ENCODE assay signal across 19 cellular contexts in the genomic region with DNA sequence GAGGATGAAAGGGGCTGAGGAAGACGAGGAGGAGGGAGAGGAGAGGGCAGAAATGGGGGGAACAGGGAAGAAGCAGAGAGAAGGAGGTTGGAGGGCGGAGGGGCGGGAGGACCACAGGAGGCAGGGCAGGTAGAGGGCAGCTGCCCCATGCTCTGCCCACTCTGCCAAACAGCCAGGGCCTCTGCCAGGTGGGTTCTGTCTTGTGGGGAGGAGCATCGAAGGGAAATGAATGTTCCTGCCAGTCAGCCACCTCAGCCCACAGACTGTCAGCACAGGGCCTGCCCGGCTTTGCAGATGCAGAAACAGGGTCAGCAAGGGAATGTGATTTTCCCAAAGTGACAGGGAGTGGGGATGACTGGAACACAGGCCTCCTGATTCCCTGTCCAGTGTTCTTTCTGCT.
A peak's percentile ranks its signal among the peaks of the same experiment; 100 is the strongest.
DNase-seq lines count a peak whose midpoint lies in the region; ATAC-seq, FAIRE-seq and TF ChIP-seq lines count a peak whose summit lies in the region.
"Had no signal": no experiment of that assay in that cellular context is flagged by ENCODE, and none has a peak within 500 bp of the region (broad histone marks: within the 10 kb centered on the region; RNA-seq: fewer than 3 reads in every experiment).

No MANE protein-coding gene starts in this region.

- no peak for TF ChIP-seq CTCF in OCI-LY7 (conservative IDR thresholded peaks at IDR 0.05; ENCODE audit: low read length)
- TF ChIP-seq CTCF in H1 (IDR thresholded peaks at IDR 0.05; ENCODE audit: control extremely low read depth in 1 of 3, insufficient read depth in 1 of 3, low read depth in 1 of 3, low read length in 3 of 3) = no peak

- intact Hi-C loops in OCI-LY7 (cut with micrococcal nuclease; ENCODE audit: unreplicated experiment) = loop anchor here (5.0 kb wide), 2 partner anchors 249 to 564 kb away; partner anchors contain the start of gene STK40

- no peak overlapping the region for H4K5ac ChIP-seq in H1 (ENCODE audit: insufficient read length, low read depth, low read length)

- no peak for FAIRE-seq in H1 (lab: Jason Lieb, UNC)
- FAIRE-seq: A204.1, G401.6, GM12891, GM19239 had no signal

- H3K23me2 ChIP-seq in H1 (ENCODE audit: low read depth, low read length) = no peaks in the 10 kb centered on the region

- H3K27me3 ChIP-seq in BLaER1 = no peaks in the 10 kb centered on the region
- no peaks in the 10 kb centered on the region for H3K27me3 ChIP-seq in BLaER1 treated with 17β-estradiol and CSF1 and Interleukin-3, amounts not matched to agents 10 nM and 100 nM
- H3K27me3 ChIP-seq in H1 (replicated peaks in 1 of 4; ENCODE audit: control insufficient read depth in 3 of 4, extremely low read depth in 1 of 4, insufficient read depth in 3 of 4, low read length in 3 of 4) = no peaks in the 10 kb centered on the region
- H3K27me3 ChIP-seq in effector memory CD4-positive, alpha-beta T cell (replicated peaks; ENCODE audit: control insufficient read depth, insufficient read depth, low read length, poor library complexity, severe bottlenecking) = no peaks in the 10 kb centered on the region
- H3K27me3 ChIP-seq: BE2C had no signal

- peak overlapping the region; percentile 88 for H3K4me2 ChIP-seq in BLaER1
- peak overlapping the region in 10 of 11 experiments; percentile 17 to 94 (median 82); a peak in 19 of 22 replicates for H3K4me2 ChIP-seq in BLaER1 treated with 17β-estradiol and CSF1 and Interleukin-3, amounts not matched to agents 10 nM and 100 nM
- H3K4me2 ChIP-seq in OCI-LY7 (ENCODE audit: low read length) = peak overlapping the region; percentile 80
- no peak overlapping the region for H3K4me2 ChIP-seq in H1 (ENCODE audit: insufficient read depth in 1 of 2, low read depth in 2 of 2, low read length in 2 of 2)

- no peak for TF ChIP-seq EP300 in H1 (IDR thresholded peaks at IDR 0.05; ENCODE audit: borderline replicate concordance in 1 of 2, low read depth in 2 of 2, low read length in 2 of 2)

- no peak overlapping the region for H2BK12ac ChIP-seq in H1 (ENCODE audit: low read depth, low read length)

- H2BK15ac ChIP-seq in H1 (ENCODE audit: low read length) = no peak overlapping the region

- peak overlapping the region; percentile 65 for H4K8ac ChIP-seq in H1 (ENCODE audit: extremely low read depth, insufficient read depth, low read length)

- H3K56ac ChIP-seq in H1 (replicated peaks; ENCODE audit: insufficient read length, low read depth, low read length) = no peak overlapping the region

- H4K20me1 ChIP-seq in BLaER1 (no peaks in the 10 kb centered on the region), OCI-LY7 (ENCODE audit: insufficient read depth, low read length) (no peaks in the 10 kb centered on the region), H1 (replicated peaks in 1 of 2; ENCODE audit: control insufficient read depth in 1 of 2, insufficient read depth in 2 of 2, low read length in 2 of 2) (no peaks in the 10 kb centered on the region)
- no peaks in the 10 kb centered on the region; a peak in 3 of 22 replicates for H4K20me1 ChIP-seq in BLaER1 treated with 17β-estradiol and CSF1 and Interleukin-3, amounts not matched to agents 10 nM and 100 nM

- no peak overlapping the region for H2BK20ac ChIP-seq in H1 (ENCODE audit: low read length)

- H3K18ac ChIP-seq in H1 (ENCODE audit: extremely low read depth, low read length) = no peak overlapping the region

- no peak for TF ChIP-seq RAD21 in H1 (IDR thresholded peaks at IDR 0.05 in 1 of 2, conservative IDR thresholded peaks at IDR 0.05 in 1 of 2; ENCODE audit: low read depth in 2 of 2, low read length in 2 of 2)

- no peak overlapping the region for H2BK120ac ChIP-seq in H1 (replicated peaks; ENCODE audit: low read depth, low read length)

- H3K27ac ChIP-seq in BLaER1 = peak overlapping the region; percentile 81
- peak overlapping the region in 2 of 11 experiments; percentile 24 to 52; a peak in 2 of 22 replicates for H3K27ac ChIP-seq in BLaER1 treated with 17β-estradiol and CSF1 and Interleukin-3, amounts not matched to agents 10 nM and 100 nM
- H3K27ac ChIP-seq in OCI-LY7 (ENCODE audit: low read depth, low read length, poor library complexity, severe bottlenecking) = peak overlapping the region; percentile 99
- H3K27ac ChIP-seq in H1 (ENCODE audit: low read depth, low read length) = no peak overlapping the region
- no peak overlapping the region for H3K27ac ChIP-seq in effector memory CD4-positive, alpha-beta T cell (ENCODE audit: insufficient read depth, low read length, poor library complexity, severe bottlenecking)

- POLR2A ChIA-PET in OCI-LY7 (lab: Charles Lee) = interaction anchor here (1.2 kb wide), 1 partner anchor 70 kb away, joined by 3 read pairs; no protein-coding TSS in a partner anchor
- POLR2A ChIA-PET in H1 (lab: Charles Lee; ENCODE audit: partially characterized antibody) = no interaction called here

- no peaks in the 10 kb centered on the region for H3K9me3 ChIP-seq in BLaER1
- H3K9me3 ChIP-seq in BLaER1 treated with 17β-estradiol and CSF1 and Interleukin-3, amounts not matched to agents 10 nM and 100 nM (replicated peaks in 1 of 11) = no peaks in the 10 kb centered on the region
- no peaks in the 10 kb centered on the region for H3K9me3 ChIP-seq in OCI-LY7 (ENCODE audit: low read length)
- H3K9me3 ChIP-seq in H1 (ENCODE audit: insufficient read depth in 2 of 2, low read depth in 1 of 2, low read length in 1 of 2) = no peaks in the 10 kb centered on the region
- no peaks in the 10 kb centered on the region for H3K9me3 ChIP-seq in effector memory CD4-positive, alpha-beta T cell (ENCODE audit: control insufficient read depth, low read length)
- H3K9me3 ChIP-seq: BE2C, HAP-1 had no signal

- no TSS peak for BruUV-seq in OCI-LY7 (replicated peaks; lab: Mats Ljungman, UMichigan)

- H3K4me1 ChIP-seq in BLaER1 (peaks cover 99% of the 10 kb centered on the region), OCI-LY7 (ENCODE audit: insufficient read depth, low read length, poor library complexity, severe bottlenecking) (peaks cover 99% of the 10 kb centered on the region), H1 (replicated peaks in 1 of 4; ENCODE audit: control insufficient read depth in 3 of 4, insufficient read depth in 4 of 4, low read length in 3 of 4) (peaks cover 2 to 8% (median 4%) of the 10 kb centered on the region in 4 experiments; a peak in 5 of 7 replicates)
- H3K4me1 ChIP-seq in BLaER1 treated with 17β-estradiol and CSF1 and Interleukin-3, amounts not matched to agents 10 nM and 100 nM = peaks cover 19 to 99% (median 95%) of the 10 kb centered on the region in 10 experiments
- no peaks in the 10 kb centered on the region for H3K4me1 ChIP-seq in effector memory CD4-positive, alpha-beta T cell (ENCODE audit: control insufficient read depth, insufficient read depth, low read length, poor library complexity, severe bottlenecking)
- H3K4me1 ChIP-seq: BE2C, HAP-1 had no signal

- H2BK5ac ChIP-seq in H1 (ENCODE audit: low read depth, low read length) = no peak overlapping the region

- no peak overlapping the region for H4K91ac ChIP-seq in H1 (replicated peaks; ENCODE audit: insufficient read length, low read length)

- 82% methylated on average over 3 of the region's 5 CpGs; no CpG with 5 or more reads in 1 of the 2 experiments for WGBS in H1 (ENCODE audit: extremely low coverage in 1 of 2, insufficient coverage in 1 of 2, insufficient read length in 1 of 2, insufficient replicate concordance in 2 of 2, low coverage in 1 of 2, low lambda C conversion rate in 2 of 2, missing lambda C conversion rate in 1 of 2), 2 experiments

- H3K79me1 ChIP-seq in H1 (ENCODE audit: low read depth, low read length) = no peaks in the 10 kb centered on the region

- ATAC-seq in HG02798 (IDR thresholded peaks at IDR 0.05; ENCODE audit: poor library complexity, unreplicated experiment) = no peak
- ATAC-seq: CD8-positive, alpha-beta T cell had no signal

- H3K23ac ChIP-seq in H1 (ENCODE audit: insufficient read length) = no peak overlapping the region

- no peak overlapping the region for H3K14ac ChIP-seq in H1 (ENCODE audit: insufficient read length)

- H3K4ac ChIP-seq in H1 (replicated peaks; ENCODE audit: insufficient read length, low read depth, low read length) = no peak overlapping the region

- H3K4me3 ChIP-seq in BLaER1 (no peak overlapping the region), OCI-LY7 (ENCODE audit: low read depth, low read length, poor library complexity, severe bottlenecking) (peak overlapping the region; percentile 44), H1 (ENCODE audit: extremely low read depth in 1 of 4, insufficient read depth in 2 of 4, low read depth in 3 of 4, low read length in 4 of 4) (no peak overlapping the region)
- H3K4me3 ChIP-seq in BLaER1 treated with 17β-estradiol and CSF1 and Interleukin-3, amounts not matched to agents 10 nM and 100 nM = no peak overlapping the region
- no peak overlapping the region for H3K4me3 ChIP-seq in effector memory CD4-positive, alpha-beta T cell (ENCODE audit: insufficient read depth, low read depth, low read length, poor library complexity, severe bottlenecking)
- H3K4me3 ChIP-seq: HAP-1 had no signal

- H3K36me3 ChIP-seq in BLaER1 (no peaks in the 10 kb centered on the region), OCI-LY7 (ENCODE audit: insufficient read depth, low read length) (no peaks in the 10 kb centered on the region), H1 (ENCODE audit: control insufficient read depth in 2 of 4, insufficient read depth in 4 of 4, low read length in 3 of 4) (no peaks in the 10 kb centered on the region)
- no peaks in the 10 kb centered on the region for H3K36me3 ChIP-seq in BLaER1 treated with 17β-estradiol and CSF1 and Interleukin-3, amounts not matched to agents 10 nM and 100 nM
- H3K36me3 ChIP-seq in effector memory CD4-positive, alpha-beta T cell (ENCODE audit: control insufficient read depth, insufficient read depth, low read length) = no peaks in the 10 kb centered on the region
- H3K36me3 ChIP-seq: BE2C, HAP-1 had no signal

- H3K9ac ChIP-seq in BLaER1 = peak overlapping the region; percentile 64
- H3K9ac ChIP-seq in BLaER1 treated with 17β-estradiol and CSF1 and Interleukin-3, amounts not matched to agents 10 nM and 100 nM = no peak overlapping the region
- no peak overlapping the region for H3K9ac ChIP-seq in H1 (replicated peaks in 1 of 4; ENCODE audit: extremely low read depth in 1 of 4, low read depth in 3 of 4, low read length in 3 of 4)

- no peak overlapping the region for H2AK5ac ChIP-seq in H1 (ENCODE audit: low read depth, low read length)

- TF ChIP-seq POLR2A in H1 (IDR thresholded peaks at IDR 0.05; ENCODE audit: control extremely low read depth in 1 of 2, low read depth in 2 of 2, low read length in 2 of 2) = no peak

- CTCF ChIA-PET in OCI-LY7 (lab: Charles Lee; ENCODE audit: unreplicated experiment) (no interaction called here), H1 (lab: Charles Lee; ENCODE audit: partially characterized antibody) (interaction anchor here (1.7 kb wide), 1 partner anchor 341 kb away, joined by 3 read pairs; no protein-coding TSS in a partner anchor)

- H2AFZ ChIP-seq in OCI-LY7 (ENCODE audit: low read length) (no peak overlapping the region), H1 (ENCODE audit: low read length) (no peak overlapping the region)

- peaks cover 21% of the 10 kb centered on the region; the same call in 1 of the 2 replicates for H3K79me2 ChIP-seq in OCI-LY7 (ENCODE audit: insufficient read depth, low read depth, low read length)
- no peaks in the 10 kb centered on the region for H3K79me2 ChIP-seq in H1 (ENCODE audit: control insufficient read depth in 1 of 2, insufficient read depth in 2 of 2, low read length in 2 of 2)

- H3K9me2 ChIP-seq in OCI-LY7 (ENCODE audit: insufficient read depth, low read length) = no peaks in the 10 kb centered on the region

- DNase-seq in OCI-LY7 (ENCODE audit: low spot score) = peak; percentile 61
- no peak for DNase-seq in H1 (ENCODE audit: low read depth in 1 of 2, low spot score in 2 of 2)
- DNase-seq in effector memory CD4-positive, alpha-beta T cell = no peak
- DNase-seq in CD1c-positive myeloid dendritic cell (ENCODE audit: extremely low spot score) = no peak
- DNase-seq: ACHN; BE2C; CD8-positive, alpha-beta T cell; COR-L47; DMS 273 treated with DMSO at 0.1 percent for 48 hours; DMS53; DND-41 had no signal

Comparison
In these comparisons a context has a peak if more than half of its experiments do, and no peak if none do; other contexts are left out.
1. H3K27ac ChIP-seq: peak in BLaER1 (single experiment) and OCI-LY7 (single experiment); none in H1 (single experiment) and effector memory CD4-positive, alpha-beta T cell (single experiment).
2. H3K4me2 ChIP-seq: peak in BLaER1 (single experiment), BLaER1 treated with 17β-estradiol and CSF1 and Interleukin-3, amounts not matched to agents 10 nM and 100 nM (10 of 11) and OCI-LY7 (single experiment); none in H1 (0 of 2).